In the genomic region with DNA sequence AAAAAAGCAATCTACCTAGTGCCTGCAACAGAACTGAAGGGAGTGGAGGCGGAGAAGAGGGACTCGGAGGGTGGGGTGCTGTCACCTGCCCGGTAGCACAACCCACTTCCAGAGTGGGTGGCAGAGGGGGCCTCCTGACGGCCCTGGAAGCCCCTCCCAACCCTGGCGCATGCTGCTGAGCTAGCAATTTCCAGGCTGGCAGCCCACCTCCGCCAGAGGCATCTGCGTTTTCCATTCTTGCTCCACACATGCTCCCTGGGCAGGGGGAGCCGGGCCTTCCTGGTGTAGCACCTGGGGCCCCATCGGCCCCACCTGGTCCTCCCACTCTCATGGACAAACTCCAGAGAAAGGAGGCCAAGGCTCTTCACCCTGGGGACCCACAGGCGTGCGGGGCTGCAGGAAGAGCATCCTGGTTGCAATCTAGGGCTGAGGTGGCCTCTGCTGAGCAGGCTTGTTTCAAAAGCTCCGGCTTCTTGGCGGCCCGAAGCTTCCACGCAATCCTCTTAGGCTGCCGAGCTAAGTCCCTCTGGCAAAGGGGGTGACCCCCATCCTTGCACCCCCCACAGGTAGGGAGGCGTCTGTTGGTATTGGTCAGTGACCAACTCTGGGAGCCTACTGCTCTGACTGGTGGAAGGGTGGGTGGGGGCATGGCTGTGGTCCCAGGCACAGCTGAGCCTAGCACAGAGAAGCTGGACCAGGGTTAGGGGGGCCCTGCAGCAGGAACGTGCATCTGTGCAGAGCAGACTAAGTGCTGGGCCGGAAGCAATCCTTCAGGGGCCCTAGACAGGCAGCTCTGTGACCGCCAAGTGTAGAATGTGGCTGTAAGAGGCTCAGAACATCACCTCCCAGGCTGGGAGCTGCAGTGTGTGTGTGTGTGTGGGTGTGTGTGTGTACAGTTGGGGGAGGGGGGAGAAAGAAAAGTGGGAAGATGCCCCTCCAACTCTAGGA, we compare ENCODE assay signal across 8 cellular contexts. TPM values are rescaled to one million over a fixed set of nuclear protein-coding genes. Genes with fewer than 3 reads are reported as not detected.
DNase-seq lines count a peak whose midpoint lies in the region; ATAC-seq and TF ChIP-seq lines count a peak whose summit lies in the region.

No MANE protein-coding gene starts in this region.

- no peak overlapping the region for H2BK12ac ChIP-seq in trophoblast cell (ENCODE audit: low read length)

- no peak overlapping the region for H3K9ac ChIP-seq in trophoblast cell (ENCODE audit: low read length)

- peaks cover 27% of the 10 kb centered on the region for H3K4me1 Mint-ChIP-seq in HFFc6 (ENCODE audit: low read depth)
- H3K4me1 Mint-ChIP-seq in glutamatergic neuron (ENCODE audit: low read depth, unreplicated experiment), result peaks cover 38% of the 10 kb centered on the region

- H3K9me3 ChIP-seq in trophoblast cell (ENCODE audit: insufficient read depth, low read depth, low read length), result no peaks in the 10 kb centered on the region

- H3K23ac ChIP-seq in trophoblast cell (ENCODE audit: low read length), result no peak overlapping the region

- no peak overlapping the region for H3K4me3 ChIP-seq in trophoblast cell (ENCODE audit: low read depth, low read length)

- no peak overlapping the region for H3K27ac ChIP-seq in trophoblast cell (ENCODE audit: low read depth, low read length)

- H3K27me3 ChIP-seq in trophoblast cell (ENCODE audit: insufficient read depth, low read length), result no peaks in the 10 kb centered on the region

- H3K27ac Mint-ChIP-seq in HFFc6 (no peak overlapping the region), glutamatergic neuron (ENCODE audit: unreplicated experiment) (peak overlapping the region; percentile 90)

- no peak overlapping the region for H4K12ac ChIP-seq in trophoblast cell (ENCODE audit: low read depth, low read length)

- H3K79me1 ChIP-seq in trophoblast cell (ENCODE audit: low read length), result peaks cover 11% of the 10 kb centered on the region

- H2BK5ac ChIP-seq in trophoblast cell (ENCODE audit: low read depth, low read length, poor library complexity), result no peak overlapping the region

- H3K9me3 Mint-ChIP-seq in HFFc6 (no peaks in the 10 kb centered on the region), glutamatergic neuron (ENCODE audit: unreplicated experiment) (peaks cover 9% of the 10 kb centered on the region)

- H3K27me3 Mint-ChIP-seq in HFFc6 (ENCODE audit: insufficient read depth) (peaks cover 2% of the 10 kb centered on the region; the same call in 1 of the 2 replicates), glutamatergic neuron (ENCODE audit: unreplicated experiment) (peaks cover 8% of the 10 kb centered on the region)

- peak overlapping the region; percentile 80 for H3K4me2 ChIP-seq in trophoblast cell (ENCODE audit: low read length)

- H3K36me3 Mint-ChIP-seq in HFFc6 (ENCODE audit: low read depth), result no peaks in the 10 kb centered on the region; the same call in 1 of the 2 replicates
- no peaks in the 10 kb centered on the region for H3K36me3 Mint-ChIP-seq in glutamatergic neuron (ENCODE audit: unreplicated experiment)

- H3K4me3 Mint-ChIP-seq in HFFc6 (peak overlapping the region; percentile 87), glutamatergic neuron (ENCODE audit: unreplicated experiment) (peak overlapping the region; percentile 98)

- H3K18ac ChIP-seq in trophoblast cell (ENCODE audit: low read length), result peak overlapping the region; percentile 85

- H3K4ac ChIP-seq in trophoblast cell (ENCODE audit: low read depth, low read length), result peak overlapping the region; percentile 90

- H2AK5ac ChIP-seq in trophoblast cell (ENCODE audit: low read length), result no peak overlapping the region

- ATAC-seq in GM21723 (IDR thresholded peaks at IDR 0.05; ENCODE audit: unreplicated experiment), result no peak

- TF ChIP-seq CTCF in HFFc6 (IDR thresholded peaks at IDR 0.05), result no peak
- TF ChIP-seq CTCF in glutamatergic neuron (IDR thresholded peaks at IDR 0.05; ENCODE audit: partially characterized antibody, unreplicated experiment), result no peak

- no peak overlapping the region for H4K8ac ChIP-seq in trophoblast cell (ENCODE audit: low read depth, low read length)

- H3K79me2 ChIP-seq in trophoblast cell (ENCODE audit: control insufficient read depth, insufficient read depth, low read length, poor library complexity), result peaks cover 22% of the 10 kb centered on the region

- no peak for DNase-seq in HFFc6
- peak; percentile 56 for DNase-seq in activated CD8-positive, alpha-beta memory T cell treated with anti-CD3 and anti-CD28 coated beads for 24 hours
- no peak for DNase-seq in glutamatergic neuron
- DNase-seq in trophoblast cell, result no peak
- no peak for DNase-seq in glomerular visceral epithelial cell (ENCODE audit: extremely low spot score)
- no peak for DNase-seq in NOMO-1 treated with DMSO at 0.1 percent for 48 hours (lab: John Stamatoyannopoulos, UW; ENCODE audit: unreplicated experiment)
- no peak for DNase-seq in NCI-H226

- H2BK120ac ChIP-seq in trophoblast cell (ENCODE audit: insufficient read depth, low read length, poor library complexity), result no peak overlapping the region

- H2AFZ ChIP-seq in trophoblast cell (ENCODE audit: insufficient read depth, low read length, poor library complexity), result peak overlapping the region; percentile 24

- H3K14ac ChIP-seq in trophoblast cell (ENCODE audit: low read length), result no peak overlapping the region

- H3K36me3 ChIP-seq in trophoblast cell (ENCODE audit: control insufficient read depth in 1 of 2, insufficient read depth in 2 of 2, low read length in 2 of 2), result peaks cover 18 to 22% of the 10 kb centered on the region in 2 experiments

- WGBS in trophoblast cell (ENCODE audit: extremely low coverage, insufficient coverage, insufficient read length), result no CpG with 5 or more reads among the region's 20 CpGs

- H3K4me1 ChIP-seq in trophoblast cell (ENCODE audit: control insufficient read depth in 1 of 2, insufficient read depth in 2 of 2, low read length in 2 of 2), result peaks cover 8 to 14% of the 10 kb centered on the region in 2 experiments

- H4K91ac ChIP-seq in trophoblast cell (ENCODE audit: low read depth, low read length), result no peak overlapping the region

RNA-seq across cellular contexts. Expression of gene HS6ST1, which starts 2.6 kb away (rescaled TPM):
- total RNA-seq in HFFc6 (2021; fragmentation: NEBNext Ultra II Directional; extraction: Animal tissue kit (Norgen Biotek cat#: 25700)), result 10 to 100 TPM; 18.5 to 27.2 (median 24.3) TPM
- total RNA-seq in glutamatergic neuron (ENCODE audit: unreplicated experiment), result 173 TPM
- 26.6 and 27.7 TPM in 2 replicates for polyA plus RNA-seq in trophoblast cell (2013)
